In the genomic region with DNA sequence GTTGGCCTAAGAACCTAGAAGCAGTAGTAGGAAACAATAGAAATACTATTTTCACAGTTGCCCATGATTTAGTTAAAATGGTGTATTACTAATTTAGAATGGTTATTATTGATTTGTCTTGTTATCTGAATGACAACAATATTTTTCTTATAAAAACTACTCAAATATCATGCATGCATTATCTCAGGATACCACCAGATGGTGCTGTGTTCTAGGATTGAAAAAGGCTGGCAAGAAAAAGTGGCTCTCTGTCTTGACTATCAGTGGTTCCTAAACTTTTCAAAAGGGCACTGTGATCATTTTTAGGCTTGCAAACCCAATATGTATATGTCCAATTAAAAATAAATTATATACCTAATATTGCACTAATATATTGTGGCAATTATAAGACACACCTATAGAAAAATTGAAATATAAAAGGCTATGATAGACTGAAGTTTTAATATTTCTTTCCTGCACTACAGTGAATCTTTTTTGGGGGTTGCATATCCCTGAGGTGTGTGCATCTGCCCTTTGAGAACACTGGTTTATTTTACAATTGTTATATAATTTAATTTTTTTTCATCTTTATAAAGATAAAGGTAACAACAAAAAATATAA, we compare ENCODE assay signal across 9 cellular contexts.
DNase-seq lines count a peak whose midpoint lies in the region; ATAC-seq and TF ChIP-seq lines count a peak whose summit lies in the region.
"Had no signal": no experiment of that assay in that cellular context is flagged by ENCODE, and none has a peak within 500 bp of the region (broad histone marks: within the 10 kb centered on the region; RNA-seq: fewer than 3 reads in every experiment).

No MANE protein-coding gene starts in this region.

- no peak for DNase-seq in natural killer cell
- DNase-seq in natural killer cell treated with Interleukin-12 subunit alpha and Interleukin-12 subunit beta and Interleukin-15 and Interleukin-18, amount 100 ng/mL, for 72 hours (ENCODE audit: low spot score) = no peak
- DNase-seq in SKM-1 treated with dmso at 0.1 percent for 144 hours (lab: John Stamatoyannopoulos, UW; ENCODE audit: unreplicated experiment) = peak; percentile 34
- peak in 1 of 2 donors; percentile 69 for DNase-seq in foreskin fibroblast
- no peak for DNase-seq in suprapubic skin (ENCODE audit: low spot score in 2 of 2)
- DNase-seq in activated gamma-delta T cell (lab: John Stamatoyannopoulos, UW) = no peak

- H3K27ac ChIP-seq in KMS-11 (no peak overlapping the region), suprapubic skin (no peak overlapping the region)

- no peaks in the 10 kb centered on the region for H3K36me3 Mint-ChIP-seq in natural killer cell
- no peaks in the 10 kb centered on the region for H3K36me3 Mint-ChIP-seq in natural killer cell treated with Interleukin-12 subunit alpha and Interleukin-12 subunit beta and Interleukin-15 and Interleukin-18, amount 100 ng/mL, for 72 hours

- H4K20me1 ChIP-seq in KMS-11 (ENCODE audit: insufficient read depth) = no peaks in the 10 kb centered on the region

- peak in 1 of 3 donors; percentile 48 for ATAC-seq in natural killer cell
- ATAC-seq in natural killer cell treated with Interleukin-12 subunit alpha and Interleukin-12 subunit beta and Interleukin-15 and Interleukin-18, amount 100 ng/mL, for 72 hours = no peak
- no peak for ATAC-seq in HG03342 (IDR thresholded peaks at IDR 0.05; ENCODE audit: unreplicated experiment)

- no peaks in the 10 kb centered on the region for H3K79me2 ChIP-seq in KMS-11 (ENCODE audit: insufficient read depth, low read depth)

- no peaks in the 10 kb centered on the region for H3K9me3 Mint-ChIP-seq in natural killer cell
- H3K9me3 Mint-ChIP-seq in natural killer cell treated with Interleukin-12 subunit alpha and Interleukin-12 subunit beta and Interleukin-15 and Interleukin-18, amount 100 ng/mL, for 72 hours = no peaks in the 10 kb centered on the region
- H3K9me3 Mint-ChIP-seq: dendritic cell treated with granulocyte-macrophage colony-stimulating factor and Interleukin-4, amounts not matched to agents 40 ng/mL and 50 ng/mL, for 4 days had no signal

- no peaks in the 10 kb centered on the region for H3K36me3 ChIP-seq in KMS-11 (ENCODE audit: insufficient read depth)
- H3K36me3 ChIP-seq in suprapubic skin = no peaks in the 10 kb centered on the region

- H3K27ac Mint-ChIP-seq in natural killer cell = no peak overlapping the region
- H3K27ac Mint-ChIP-seq in natural killer cell treated with Interleukin-12 subunit alpha and Interleukin-12 subunit beta and Interleukin-15 and Interleukin-18, amount 100 ng/mL, for 72 hours = no peak overlapping the region
- H3K27ac Mint-ChIP-seq: dendritic cell treated with granulocyte-macrophage colony-stimulating factor and Interleukin-4, amounts not matched to agents 40 ng/mL and 50 ng/mL, for 4 days had no signal

- H3K4me3 ChIP-seq in KMS-11 (IDR thresholded peaks at IDR 0.05; ENCODE audit: insufficient read depth, low read depth, low read length) (no peak overlapping the region), foreskin fibroblast (ENCODE audit: low read depth in 1 of 2, low read length in 2 of 2) (no peak overlapping the region), suprapubic skin (no peak overlapping the region)

- H3K4me1 ChIP-seq in KMS-11 (ENCODE audit: low read depth, poor library complexity, severe bottlenecking) = no peaks in the 10 kb centered on the region
- H3K4me1 ChIP-seq in suprapubic skin = no peaks in the 10 kb centered on the region

- H2AFZ ChIP-seq in KMS-11 (ENCODE audit: low read depth) = no peak overlapping the region

- no peak for TF ChIP-seq POLR2A in suprapubic skin (IDR thresholded peaks at IDR 0.05)

- TF ChIP-seq EP300 in suprapubic skin (IDR thresholded peaks at IDR 0.05) = no peak

- no peak overlapping the region for H3K9ac ChIP-seq in KMS-11

- no peaks in the 10 kb centered on the region for H3K9me3 ChIP-seq in suprapubic skin

- H3K27me3 Mint-ChIP-seq in natural killer cell (ENCODE audit: low read depth in 2 of 2) = no peaks in the 10 kb centered on the region
- H3K27me3 Mint-ChIP-seq in natural killer cell treated with Interleukin-12 subunit alpha and Interleukin-12 subunit beta and Interleukin-15 and Interleukin-18, amount 100 ng/mL, for 72 hours = peaks cover 0 to 5% of the 10 kb centered on the region in 2 donors
- H3K27me3 Mint-ChIP-seq: dendritic cell treated with granulocyte-macrophage colony-stimulating factor and Interleukin-4, amounts not matched to agents 40 ng/mL and 50 ng/mL, for 4 days had no signal

- TF ChIP-seq CTCF in natural killer cell (IDR thresholded peaks at IDR 0.05) (peak; percentile 88), KMS-11 (conservative IDR thresholded peaks at IDR 0.05; ENCODE audit: low read depth, low read length) (peak; percentile 83), foreskin fibroblast (IDR thresholded peaks at IDR 0.05; ENCODE audit: low read depth, low read length) (peak; percentile 62), suprapubic skin (IDR thresholded peaks at IDR 0.05) (peak; percentile 52 to 78)

- H3K4me3 Mint-ChIP-seq in natural killer cell = no peak overlapping the region
- H3K4me3 Mint-ChIP-seq in natural killer cell treated with Interleukin-12 subunit alpha and Interleukin-12 subunit beta and Interleukin-15 and Interleukin-18, amount 100 ng/mL, for 72 hours = no peak overlapping the region
- H3K4me3 Mint-ChIP-seq: dendritic cell treated with granulocyte-macrophage colony-stimulating factor and Interleukin-4, amounts not matched to agents 40 ng/mL and 50 ng/mL, for 4 days had no signal

- no peak overlapping the region for H3K4me2 ChIP-seq in KMS-11

- no peaks in the 10 kb centered on the region for H3K4me1 Mint-ChIP-seq in natural killer cell
- H3K4me1 Mint-ChIP-seq in natural killer cell treated with Interleukin-12 subunit alpha and Interleukin-12 subunit beta and Interleukin-15 and Interleukin-18, amount 100 ng/mL, for 72 hours (ENCODE audit: low read depth in 2 of 2) = no peaks in the 10 kb centered on the region

- no peaks in the 10 kb centered on the region for H3K27me3 ChIP-seq in KMS-11 (ENCODE audit: insufficient read depth, low read depth)
- H3K27me3 ChIP-seq in suprapubic skin = no peaks in the 10 kb centered on the region

- intact Hi-C loops in natural killer cell (cut with micrococcal nuclease) = loop anchor here (2.0 kb wide), 1 partner anchor 1089 kb away; no protein-coding TSS in a partner anchor
